Comparison of ENCODE assay signal across 1 cellular context in the genomic region with DNA sequence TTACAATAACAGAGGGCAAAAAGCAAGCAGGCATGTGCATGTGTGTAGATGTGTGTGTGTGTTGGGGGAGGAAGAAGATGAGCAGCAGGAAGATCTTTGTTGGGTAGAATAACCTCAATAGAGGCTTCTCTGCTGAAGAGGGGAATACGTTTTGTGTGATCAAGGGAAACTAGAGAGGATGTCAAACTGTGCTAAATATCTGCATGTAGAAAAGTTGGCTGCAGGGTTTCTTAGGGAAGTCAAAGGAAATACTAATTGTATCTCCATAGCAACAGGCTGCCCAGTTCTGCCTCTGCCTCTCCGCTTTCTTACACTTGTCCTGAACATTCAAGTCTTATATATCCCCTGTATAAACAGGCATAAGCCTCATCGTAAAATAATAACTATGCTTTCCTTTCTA.
TF ChIP-seq lines count a peak whose summit lies in the region.

No MANE protein-coding gene starts in this region.

TF ChIP-seq in HepG2, 621 proteins besides CTCF, POLR2A, EP300 and RAD21 (continued from another document):
- no peak for TF ChIP-seq GATA4 (IDR thresholded peaks at IDR 0.05; ENCODE audit: borderline replicate concordance, low read depth)
